ENCODE assay signal across 1 cellular context in the genomic region with DNA sequence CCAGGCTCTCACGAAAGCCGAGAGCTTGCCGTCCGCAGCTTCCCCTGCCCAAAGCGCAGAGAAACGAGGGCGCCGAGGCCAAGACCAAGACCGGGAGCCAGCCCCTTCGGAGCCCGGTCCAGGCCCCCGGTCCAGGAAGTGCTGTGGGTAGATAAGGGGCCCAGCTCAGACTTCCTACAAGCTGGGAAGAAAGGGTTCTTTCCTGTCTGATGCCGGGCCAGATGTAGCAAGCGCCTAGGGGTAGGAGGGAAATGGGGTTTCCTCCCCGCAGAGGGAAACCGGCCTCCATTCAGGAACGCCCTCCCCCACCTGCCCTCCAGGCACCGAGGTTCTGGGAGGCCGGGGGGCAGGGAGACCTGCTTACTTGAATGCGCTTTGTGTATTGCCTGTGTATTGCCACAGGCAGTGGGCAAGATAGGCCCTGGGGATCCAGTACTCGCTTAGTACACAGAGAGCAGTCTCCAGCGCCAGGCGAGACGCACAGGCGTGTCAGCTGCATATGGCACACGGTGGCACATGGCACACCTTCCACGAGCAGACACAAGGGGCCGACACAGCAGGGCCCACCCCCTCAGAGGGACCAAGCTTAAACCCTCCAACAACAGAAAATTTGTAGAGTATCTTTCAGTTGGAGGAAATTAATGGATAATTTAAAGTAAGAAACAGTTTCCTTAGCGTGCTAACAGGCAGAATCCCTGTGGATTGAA.
TF ChIP-seq lines count a peak whose summit lies in the region.

No MANE protein-coding gene starts in this region.

TF ChIP-seq in H1, 55 proteins besides CTCF, POLR2A, EP300 and RAD21:
- TF ChIP-seq, protein P1, sequence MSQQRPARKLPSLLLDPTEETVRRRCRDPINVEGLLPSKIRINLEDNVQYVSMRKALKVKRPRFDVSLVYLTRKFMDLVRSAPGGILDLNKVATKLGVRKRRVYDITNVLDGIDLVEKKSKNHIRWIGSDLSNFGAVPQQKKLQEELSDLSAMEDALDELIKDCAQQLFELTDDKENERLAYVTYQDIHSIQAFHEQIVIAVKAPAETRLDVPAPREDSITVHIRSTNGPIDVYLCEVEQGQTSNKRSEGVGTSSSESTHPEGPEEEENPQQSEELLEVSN (IDR thresholded peaks at IDR 0.05) = peak; percentile 82
- TF ChIP-seq TCF12 (IDR thresholded peaks at IDR 0.05; ENCODE audit: low read depth, low read length) (no peak), ASH2L (IDR thresholded peaks at IDR 0.05; ENCODE audit: low read length) (peak; percentile 37), RNF2 (IDR thresholded peaks at IDR 0.05; ENCODE audit: borderline replicate concordance, low read depth, low read length, missing control alignments, poor library complexity, severe bottlenecking) (no peak), TAF1 (IDR thresholded peaks at IDR 0.05; ENCODE audit: low read depth, low read length) (peak; percentile 47), POU5F1 (IDR thresholded peaks at IDR 0.05; ENCODE audit: low read depth, low read length) (no peak), NRF1 (IDR thresholded peaks at IDR 0.05; ENCODE audit: low read depth, low read length) (no peak), CHD2 (IDR thresholded peaks at IDR 0.05; ENCODE audit: low read length) (no peak)
- TF ChIP-seq, protein P2, sequence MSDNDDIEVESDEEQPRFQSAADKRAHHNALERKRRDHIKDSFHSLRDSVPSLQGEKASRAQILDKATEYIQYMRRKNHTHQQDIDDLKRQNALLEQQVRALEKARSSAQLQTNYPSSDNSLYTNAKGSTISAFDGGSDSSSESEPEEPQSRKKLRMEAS (IDR thresholded peaks at IDR 0.05) = peak; percentile 94
TF ChIP-seq in H1: peak in this region for 4.
